In genomic region chr4:140427104-140427918, GRCh38 we compare ENCODE assay signal across 8 cellular contexts. TPM values are rescaled to one million over a fixed set of nuclear protein-coding genes. Genes with fewer than 3 reads are reported as not detected.
DNase-seq lines count a peak whose midpoint lies in the region; ATAC-seq and TF ChIP-seq lines count a peak whose summit lies in the region.

Gene CLGN, minus strand, starts transcription at chr4:140427648. Its CDS starts 14,570 bp downstream, at chr4:140413078.

- 1% methylated on average over 56 to 73 of the region's 73 CpGs for WGBS in ovary, 3 donors

- ATAC-seq in RWPE2 (ENCODE audit: low read depth) = peak; percentile 79
- ATAC-seq in activated naive CD8-positive, alpha-beta T cell treated with anti-CD3 and anti-CD28 coated beads, Interleukin-2, amount 10 ng/mL, durations not matched to agents 7 days and 5 days (ENCODE audit: low read depth) = peak; percentile 86

- intact Hi-C loops in cardiac septum (cut with DNase I) = loop anchor here (1.0 to 10.0 kb wide), 3 partner anchors 53 to 427 kb away; partner anchors contain the start of gene ELMOD2
- intact Hi-C loops in ovary (cut with DNase I) = no loop called here
- intact Hi-C loops in uterus (cut with DNase I; ENCODE audit: low total_unique reads) = no loop called here

- H3K27ac ChIP-seq in RWPE2 (ENCODE audit: poor library complexity, severe bottlenecking) (no peak within 1 kb of the TSS), ovary (no peak within 1 kb of the TSS), uterus (peak within 1 kb of the TSS in 1 of 2 donors; percentile 31)

- TF ChIP-seq POLR2A in ovary (IDR thresholded peaks at IDR 0.05) (no peak), uterus (IDR thresholded peaks at IDR 0.05) (peak in 1 of 2 donors; percentile 13)

- peaks cover 7% of the 10 kb centered on the region for H3K4me1 Mint-ChIP-seq in activated naive CD8-positive, alpha-beta T cell treated with anti-CD3 and anti-CD28 coated beads, Interleukin-2, amount 10 ng/mL, durations not matched to agents 7 days and 5 days

- H3K9me3 ChIP-seq in RWPE2 (ENCODE audit: severe bottlenecking) = no peaks in the 10 kb centered on the region
- H3K9me3 ChIP-seq in ovary = no peaks in the 10 kb centered on the region
- H3K9me3 ChIP-seq in uterus = no peaks in the 10 kb centered on the region

- H3K9me3 Mint-ChIP-seq in activated naive CD8-positive, alpha-beta T cell treated with anti-CD3 and anti-CD28 coated beads, Interleukin-2, amount 10 ng/mL, durations not matched to agents 7 days and 5 days = no peaks in the 10 kb centered on the region

- no peak for TF ChIP-seq EP300 in ovary (IDR thresholded peaks at IDR 0.05)

- peak; percentile 38 for DNase-seq in EH (ENCODE audit: low read depth)
- DNase-seq in GOT3 (lab: John Stamatoyannopoulos, UW) = peak; percentile 3
- peak; percentile 81 to 87 for DNase-seq in Kasumi-1 (lab: John Stamatoyannopoulos, UW)
- DNase-seq in RWPE2 (ENCODE audit: low spot score) = peak; percentile 65
- peak; percentile 76 for DNase-seq in activated naive CD8-positive, alpha-beta T cell treated with anti-CD3 and anti-CD28 coated beads, Interleukin-2, amount 10 ng/mL, durations not matched to agents 7 days and 5 days
- peak; percentile 87 for DNase-seq in cardiac septum (ENCODE audit: low spot score)
- DNase-seq in ovary = peak; percentile 38 to 69 (median 47)
- DNase-seq in uterus = peak; percentile 42 to 64

- POLR2A ChIA-PET in activated naive CD8-positive, alpha-beta T cell treated with anti-CD3 and anti-CD28 coated beads, Interleukin-2, amount 10 ng/mL, durations not matched to agents 7 days and 5 days (lab: Charles Lee) = no interaction called here

- H3K4me3 Mint-ChIP-seq in activated naive CD8-positive, alpha-beta T cell treated with anti-CD3 and anti-CD28 coated beads, Interleukin-2, amount 10 ng/mL, durations not matched to agents 7 days and 5 days = peak within 1 kb of the TSS; percentile 83

- peak; percentile 63 for TF ChIP-seq CTCF in RWPE2 (IDR thresholded peaks at IDR 0.05; ENCODE audit: poor library complexity, severe bottlenecking)
- TF ChIP-seq CTCF in ovary (IDR thresholded peaks at IDR 0.05) = peak in 2 of 3 donors; percentile 10 to 16
- peak in 3 of 4 experiments; percentile 13 to 33 (median 27) for TF ChIP-seq CTCF in uterus (IDR thresholded peaks at IDR 0.05)

- no peak within 1 kb of the TSS for H3K27ac Mint-ChIP-seq in activated naive CD8-positive, alpha-beta T cell treated with anti-CD3 and anti-CD28 coated beads, Interleukin-2, amount 10 ng/mL, durations not matched to agents 7 days and 5 days

- H3K27me3 Mint-ChIP-seq in activated naive CD8-positive, alpha-beta T cell treated with anti-CD3 and anti-CD28 coated beads, Interleukin-2, amount 10 ng/mL, durations not matched to agents 7 days and 5 days = peaks cover 62% of the 10 kb centered on the region

- H3K36me3 Mint-ChIP-seq in activated naive CD8-positive, alpha-beta T cell treated with anti-CD3 and anti-CD28 coated beads, Interleukin-2, amount 10 ng/mL, durations not matched to agents 7 days and 5 days = no peaks in the 10 kb centered on the region

- H3K36me3 ChIP-seq in RWPE2 (ENCODE audit: low read depth) (no peaks in the 10 kb centered on the region), ovary (no peaks in the 10 kb centered on the region), uterus (no peaks in the 10 kb centered on the region)

- H3K27me3 ChIP-seq in RWPE2 (ENCODE audit: insufficient read depth, poor library complexity, severe bottlenecking) = no peaks in the 10 kb centered on the region
- H3K27me3 ChIP-seq in ovary = no peaks in the 10 kb centered on the region
- no peaks in the 10 kb centered on the region for H3K27me3 ChIP-seq in uterus

- H3K4me3 ChIP-seq in RWPE2 (ENCODE audit: severe bottlenecking) (peak within 1 kb of the TSS; percentile 40), ovary (peak within 1 kb of the TSS; percentile 49), uterus (peak within 1 kb of the TSS; percentile 37 to 53)

- peaks cover 8% of the 10 kb centered on the region for H3K4me1 ChIP-seq in RWPE2 (ENCODE audit: insufficient read depth, poor library complexity, severe bottlenecking)
- peaks cover 5% of the 10 kb centered on the region for H3K4me1 ChIP-seq in ovary (ENCODE audit: insufficient read depth)
- no peaks in the 10 kb centered on the region for H3K4me1 ChIP-seq in uterus

RNA-seq across cellular contexts. Expression of gene CLGN, which starts in this region (rescaled TPM):
- total RNA-seq in activated naive CD8-positive, alpha-beta T cell treated with anti-CD3 and anti-CD28 coated beads, Interleukin-2, amount 10 ng/mL, durations not matched to agents 7 days and 5 days = not detected
- 44.7 TPM for total RNA-seq in cardiac septum
- total RNA-seq in ovary = 1 to 10 TPM in 2 of 7 donors, under 1 TPM in 5; 0.12 to 6.4 (median 0.82) TPM
- 1 to 10 TPM in 1 of 2 donors, under 1 TPM in 1; 0.27 to 3.1 TPM for polyA plus RNA-seq in ovary
- 1 to 10 TPM in 2 of 4 donors, under 1 TPM in 1, not detected in 1; under 0.01 to 4.5 (median 3.2) TPM for total RNA-seq in uterus

Comparison
In these comparisons a context has a peak if more than half of its experiments do, and no peak if none do; other contexts are left out.
1. Peak in DNase-seq and ATAC-seq in activated naive CD8-positive, alpha-beta T cell treated with anti-CD3 and anti-CD28 coated beads, Interleukin-2, amount 10 ng/mL, durations not matched to agents 7 days and 5 days; RNA of the gene not detected or under 1 TPM.
2. DNase-seq: peak in every context shown above with its lines; median percentile 87 in cardiac septum; 84 in Kasumi-1; 76 in activated naive CD8-positive, alpha-beta T cell treated with anti-CD3 and anti-CD28 coated beads, Interleukin-2, amount 10 ng/mL, durations not matched to agents 7 days and 5 days; 65 in RWPE2; 53 in uterus; 47 in ovary; 38 in EH; 3 in GOT3.
3. CTCF ChIP-seq: peak in every context shown above with its lines; median percentile 63 in RWPE2; 27 in uterus; 13 in ovary.